ENCODE assay signal across 10 cellular contexts in genomic region chr1:215636258-215636965, GRCh38.
DNase-seq lines count a peak whose midpoint lies in the region; ATAC-seq and TF ChIP-seq lines count a peak whose summit lies in the region.
"Had no signal": no experiment of that assay in that cellular context is flagged by ENCODE, and none has a peak within 500 bp of the region (broad histone marks: within the 10 kb centered on the region; RNA-seq: fewer than 3 reads in every experiment).

No MANE protein-coding gene starts in this region.

- H2AK5ac ChIP-seq in mesenchymal stem cell (ENCODE audit: low read length, severe bottlenecking): no peak overlapping the region

- H3K4me3 ChIP-seq in choroid plexus epithelial cell (ENCODE audit: low read depth, low read length) (no peak overlapping the region), mesenchymal stem cell (ENCODE audit: insufficient read depth in 1 of 2, low read depth in 1 of 2, low read length in 2 of 2) (peak overlapping the region in 1 of 2 experiments; percentile 70)

- H3K36me3 Mint-ChIP-seq in type B pancreatic cell: no peaks in the 10 kb centered on the region

- WGBS in mesenchymal stem cell: 87% methylated on average over 8 of the region's 9 CpGs

- no peak overlapping the region for H3K23ac ChIP-seq in mesenchymal stem cell (ENCODE audit: low read length in 2 of 2)

- H2AFZ ChIP-seq in mesenchymal stem cell (ENCODE audit: low read depth, low read length): no peak overlapping the region

- peak overlapping the region; percentile 39 for H3K4me3 Mint-ChIP-seq in type B pancreatic cell

- H3K36me3 ChIP-seq in mesenchymal stem cell (ENCODE audit: control insufficient read depth in 1 of 2, insufficient read depth in 2 of 2, low read depth in 1 of 2, low read length in 2 of 2): no peaks in the 10 kb centered on the region

- peak overlapping the region; percentile 63 for H3K27ac Mint-ChIP-seq in type B pancreatic cell

- H3K4me1 Mint-ChIP-seq in type B pancreatic cell (ENCODE audit: unreplicated experiment): peaks cover 23% of the 10 kb centered on the region

- no peak for ATAC-seq in HG03457 (IDR thresholded peaks at IDR 0.05; ENCODE audit: unreplicated experiment)

- H3K27me3 ChIP-seq in mesenchymal stem cell (ENCODE audit: control insufficient read depth in 1 of 2, insufficient read depth in 1 of 2, low read length in 2 of 2): no peaks in the 10 kb centered on the region

- peak; percentile 53 for DNase-seq in LoVo (ENCODE audit: low spot score)
- peak; percentile 66 for DNase-seq in choroid plexus epithelial cell (ENCODE audit: low read depth)
- DNase-seq in mesenchymal stem cell: no peak
- DNase-seq in type B pancreatic cell (ENCODE audit: extremely low spot score, unreplicated experiment): no peak
- no peak for DNase-seq in cortex of kidney (lab: John Stamatoyannopoulos, UW)
- no peak for DNase-seq in DMS79 treated with DMSO at 0.1 percent for 48 hours (lab: John Stamatoyannopoulos, UW)
- DNase-seq: activated gamma-delta T cell treated with Interleukin-2 at 50 U/mL for 16 hours, NCI-H1048, SW 1271 had no signal

- no peaks in the 10 kb centered on the region for H3K9me3 ChIP-seq in mesenchymal stem cell (ENCODE audit: control insufficient read depth, low read length)

- H3K4me1 ChIP-seq in mesenchymal stem cell (ENCODE audit: control insufficient read depth, insufficient read depth, low read depth, low read length): peaks cover 4% of the 10 kb centered on the region

- H2BK15ac ChIP-seq in mesenchymal stem cell (ENCODE audit: low read depth, poor library complexity, severe bottlenecking): no peak overlapping the region

- no peak overlapping the region for H3K14ac ChIP-seq in mesenchymal stem cell (ENCODE audit: low read length in 2 of 2)

- no peaks in the 10 kb centered on the region for H3K79me1 ChIP-seq in mesenchymal stem cell (replicated peaks; ENCODE audit: low read length, poor library complexity, severe bottlenecking)

- no peak overlapping the region for H4K91ac ChIP-seq in mesenchymal stem cell (ENCODE audit: low read length)

- H4K8ac ChIP-seq in mesenchymal stem cell (ENCODE audit: low read length): no peak overlapping the region

- no peak overlapping the region for H3K4me2 ChIP-seq in mesenchymal stem cell (ENCODE audit: low read length, poor library complexity, severe bottlenecking)

- H3K18ac ChIP-seq in mesenchymal stem cell (ENCODE audit: low read depth in 1 of 2, low read length in 2 of 2): no peak overlapping the region

- peaks cover 3% of the 10 kb centered on the region for H3K27me3 Mint-ChIP-seq in type B pancreatic cell

- no peak overlapping the region for H2BK5ac ChIP-seq in mesenchymal stem cell (ENCODE audit: low read depth, low read length, poor library complexity, severe bottlenecking)

- H3K27ac ChIP-seq in mesenchymal stem cell (ENCODE audit: low read length, poor library complexity, severe bottlenecking): no peak overlapping the region

- no peaks in the 10 kb centered on the region for H3K9me3 Mint-ChIP-seq in type B pancreatic cell

- TF ChIP-seq CTCF in choroid plexus epithelial cell (conservative IDR thresholded peaks at IDR 0.05; ENCODE audit: low read depth, low read length) (no peak), type B pancreatic cell (conservative IDR thresholded peaks at IDR 0.05) (no peak)

- H3K9ac ChIP-seq in mesenchymal stem cell (ENCODE audit: low read length): peak overlapping the region; percentile 85

- no peak overlapping the region for H2BK120ac ChIP-seq in mesenchymal stem cell (ENCODE audit: low read depth, low read length)

- H2BK12ac ChIP-seq in mesenchymal stem cell (ENCODE audit: low read length in 2 of 2): no peak overlapping the region

- H3K4ac ChIP-seq in mesenchymal stem cell (ENCODE audit: low read depth in 1 of 2, low read length in 2 of 2): no peak overlapping the region

Comparison
In these comparisons a context has a peak if more than half of its experiments do, and no peak if none do; other contexts are left out.
1. DNase-seq: peak in LoVo (single experiment) and choroid plexus epithelial cell (single experiment); none in mesenchymal stem cell (single experiment), type B pancreatic cell (single experiment), cortex of kidney (single experiment) and DMS79 treated with DMSO at 0.1 percent for 48 hours (single experiment).